Comparison of ENCODE assay signal across 7 cellular contexts in the genomic region with DNA sequence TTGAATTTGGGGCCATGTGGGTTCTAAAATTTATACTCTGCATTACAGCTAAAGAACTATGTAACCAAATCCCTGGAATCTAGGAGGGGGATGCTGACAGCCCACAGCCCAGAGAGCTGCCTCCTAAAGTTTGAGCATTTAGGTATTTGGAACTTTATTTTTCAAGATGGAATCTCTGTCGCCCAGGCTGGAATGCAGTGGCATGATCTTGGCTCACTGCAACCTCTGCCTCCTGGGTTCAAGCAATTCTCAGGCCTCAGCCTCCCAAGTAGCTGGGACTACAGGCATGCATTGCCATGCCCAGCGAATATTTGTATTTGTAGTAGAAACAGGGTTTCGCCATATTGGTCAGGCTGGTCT. TPM values are rescaled to one million over a fixed set of nuclear protein-coding genes. Genes with fewer than 3 reads are reported as not detected.
DNase-seq lines count a peak whose midpoint lies in the region; ATAC-seq, FAIRE-seq and TF ChIP-seq lines count a peak whose summit lies in the region.
"Not testable (repeated sequence)": the region's sequence is repeated elsewhere in the genome, so short reads cannot be mapped to it uniquely, and the experiment has no call there.

No MANE protein-coding gene starts in this region.

- intact Hi-C loops in MCF 10A (cut with micrococcal nuclease): loop anchor here (1.0 kb wide), 1 partner anchor 151 kb away; no protein-coding TSS in a partner anchor

- not testable (repeated sequence) for H3K36me3 ChIP-seq in ACC112 (ENCODE audit: insufficient read depth, low read length); CD8-positive, alpha-beta memory T cell (ENCODE audit: insufficient read depth, low read length); Karpas-422 (ENCODE audit: insufficient read depth, low read length); keratinocyte (ENCODE audit: control insufficient read depth in 2 of 2, extremely low read depth in 1 of 2, insufficient read depth in 2 of 2, low read length in 2 of 2)

- not testable (repeated sequence) for BruUV-seq in MCF 10A (replicated peaks; lab: Mats Ljungman, UMichigan)

- peaks cover 0 to 13% (median 6%) of the 10 kb centered on the region in 3 donors for H3K36me3 Mint-ChIP-seq in CD8-positive, alpha-beta memory T cell
- peaks cover 11% of the 10 kb centered on the region for H3K36me3 Mint-ChIP-seq in MCF 10A (ENCODE audit: insufficient read depth, unreplicated experiment)
- H3K36me3 Mint-ChIP-seq in osteocyte (ENCODE audit: unreplicated experiment): not testable (repeated sequence)

- H3K27ac ChIP-seq in ACC112 (ENCODE audit: low read depth, low read length); CD8-positive, alpha-beta memory T cell (ENCODE audit: low read depth, low read length); Karpas-422 (ENCODE audit: low read length); keratinocyte (ENCODE audit: control insufficient read depth, insufficient read depth, low read length): not testable (repeated sequence)

- dilution Hi-C loops in keratinocyte (cut with MboI; ENCODE audit: extremely low pct_ligation_motif_present, low sequenced_read_pairs): loop anchor here (5.0 kb wide), 1 partner anchor 153 kb away; no protein-coding TSS in a partner anchor

- not testable (repeated sequence) for H2AFZ ChIP-seq in ACC112 (ENCODE audit: low read length, unreplicated experiment); keratinocyte (ENCODE audit: control insufficient read depth, low read length)
- H2AFZ ChIP-seq in Karpas-422 (ENCODE audit: low read length): peak overlapping the region; percentile 47; the same call in 1 of the 2 replicates

- not testable (repeated sequence) for DNase-seq in CD8-positive, alpha-beta memory T cell; Karpas-422; MCF 10A (ENCODE audit: unreplicated experiment); keratinocyte (ENCODE audit: low read depth, low spot score)
- peak; percentile 44 for DNase-seq in osteocyte (ENCODE audit: extremely low spot score, unreplicated experiment)

- H3K9me1 ChIP-seq in keratinocyte (ENCODE audit: control insufficient read depth, extremely low read depth, insufficient read depth, low read length): not testable (repeated sequence)

- peak overlapping the region in 5 of 8 donors; percentile 67 to 88 (median 84) for H3K27ac Mint-ChIP-seq in CD8-positive, alpha-beta memory T cell
- H3K27ac Mint-ChIP-seq in MCF 10A (ENCODE audit: low read depth, unreplicated experiment): peak overlapping the region; percentile 69
- H3K27ac Mint-ChIP-seq in osteocyte (ENCODE audit: unreplicated experiment): not testable (repeated sequence)

- peak overlapping the region; percentile 79 for H3K4me2 ChIP-seq in Karpas-422 (ENCODE audit: low read depth, low read length, poor library complexity, severe bottlenecking)
- peak overlapping the region; percentile 53 for H3K4me2 ChIP-seq in keratinocyte (ENCODE audit: control insufficient read depth, extremely low read depth, insufficient read depth, low read depth, low read length)

- H3K9me2 ChIP-seq in Karpas-422 (replicated peaks; ENCODE audit: insufficient read depth, low read length): not testable (repeated sequence)

- not testable (repeated sequence) for FAIRE-seq in keratinocyte (lab: Jason Lieb, UNC)

- TF ChIP-seq CTCF in MCF 10A (IDR thresholded peaks at IDR 0.05; ENCODE audit: unreplicated experiment); keratinocyte (optimal IDR thresholded peaks at IDR 0.05 in 1 of 3, IDR thresholded peaks at IDR 0.05 in 1 of 3, conservative IDR thresholded peaks at IDR 0.05 in 1 of 3; ENCODE audit: extremely low read depth in 1 of 3, insufficient read depth in 2 of 3, low read length in 3 of 3); osteocyte (IDR thresholded peaks at IDR 0.05): not testable (repeated sequence)

- not testable (repeated sequence) for H4K20me1 ChIP-seq in Karpas-422 (ENCODE audit: insufficient read depth, low read depth, low read length); keratinocyte (ENCODE audit: control insufficient read depth, extremely low read depth, insufficient read depth, low read length)

- H3K4me3 ChIP-seq in ACC112 (ENCODE audit: low read depth, low read length) (peak overlapping the region; percentile 73; the same call in 1 of the 2 replicates), Karpas-422 (ENCODE audit: low read length) (peak overlapping the region; percentile 59)
- not testable (repeated sequence) for H3K4me3 ChIP-seq in CD8-positive, alpha-beta memory T cell (ENCODE audit: low read length); keratinocyte (ENCODE audit: control insufficient read depth in 2 of 3, extremely low read depth in 1 of 3, insufficient read depth in 2 of 3, low read depth in 1 of 3, low read length in 3 of 3)

- peak overlapping the region in 3 of 7 donors; percentile 24 to 85 (median 83) for H3K4me3 Mint-ChIP-seq in CD8-positive, alpha-beta memory T cell
- peak overlapping the region; percentile 67 for H3K4me3 Mint-ChIP-seq in MCF 10A (ENCODE audit: unreplicated experiment)
- H3K4me3 Mint-ChIP-seq in osteocyte (ENCODE audit: unreplicated experiment): not testable (repeated sequence)

- POLR2A ChIA-PET in CD8-positive, alpha-beta memory T cell (lab: Charles Lee): not testable (repeated sequence)
- POLR2A ChIA-PET in MCF 10A (lab: Yijun Ruan, JAX): interaction anchor here (0.7 to 2.2 kb wide), 10 partner anchors 10 to 462 kb away, joined by 3 to 13 read pairs (median 4); partner anchors contain the start of genes C15orf40 and RAMAC

- ATAC-seq in SK-N-SH treated with all-trans-retinoic acid at 6 μM for 48 hours: peak; percentile 50

- H3K9ac ChIP-seq in Karpas-422 (ENCODE audit: low read length): peak overlapping the region; percentile 57
- not testable (repeated sequence) for H3K9ac ChIP-seq in keratinocyte (ENCODE audit: control insufficient read depth, extremely low read depth, insufficient read depth, low read length)

- H3K9me3 ChIP-seq in CD8-positive, alpha-beta memory T cell (ENCODE audit: low read length); Karpas-422 (ENCODE audit: low read length); keratinocyte (ENCODE audit: control insufficient read depth, low read depth, low read length): not testable (repeated sequence)

- not testable (repeated sequence) for H3K9me3 Mint-ChIP-seq in CD8-positive, alpha-beta memory T cell; MCF 10A (ENCODE audit: unreplicated experiment); osteocyte (ENCODE audit: unreplicated experiment)

- H3K4me1 Mint-ChIP-seq in CD8-positive, alpha-beta memory T cell: peaks cover 7 to 13% (median 8%) of the 10 kb centered on the region in 3 donors
- H3K4me1 Mint-ChIP-seq in MCF 10A (ENCODE audit: insufficient read depth, unreplicated experiment); osteocyte (ENCODE audit: unreplicated experiment): not testable (repeated sequence)

- not testable (repeated sequence) for H3K4me1 ChIP-seq in ACC112 (ENCODE audit: control insufficient read depth, insufficient read depth, low read length, unreplicated experiment); CD8-positive, alpha-beta memory T cell (ENCODE audit: insufficient read depth, low read length); keratinocyte (ENCODE audit: control insufficient read depth, extremely low read depth, insufficient read depth, low read length)
- H3K4me1 ChIP-seq in Karpas-422 (ENCODE audit: low read length): peaks cover 12% of the 10 kb centered on the region

- not testable (repeated sequence) for H3K79me2 ChIP-seq in ACC112 (ENCODE audit: control insufficient read depth, insufficient read depth, low read length, unreplicated experiment); Karpas-422 (ENCODE audit: low read length); keratinocyte (ENCODE audit: control insufficient read depth, insufficient read depth, low read length)

- H3K27me3 Mint-ChIP-seq in CD8-positive, alpha-beta memory T cell; MCF 10A (ENCODE audit: insufficient read depth, unreplicated experiment); osteocyte (ENCODE audit: unreplicated experiment): not testable (repeated sequence)

- CTCF ChIA-PET in CD8-positive, alpha-beta memory T cell (lab: Charles Lee): interaction anchor here (0.8 to 4.5 kb wide), 5 partner anchors 9 to 469 kb away, joined by 4 to 27 read pairs (median 5); partner anchors contain the start of genes BTBD1, RAMAC and RPS17
- CTCF ChIA-PET in MCF 10A (lab: Yijun Ruan, JAX): interaction anchor here (0.6 to 3.7 kb wide), 23 partner anchors 10 to 469 kb away, joined by 3 to 47 read pairs (median 4); partner anchors contain the start of genes C15orf40 and RAMAC

- not testable (repeated sequence) for H3K27me3 ChIP-seq in ACC112 (ENCODE audit: insufficient read depth, low read length); CD8-positive, alpha-beta memory T cell (ENCODE audit: insufficient read depth, low read length, poor library complexity, severe bottlenecking); Karpas-422 (ENCODE audit: low read length); keratinocyte (ENCODE audit: control insufficient read depth, extremely low read depth, insufficient read depth, low read length)

RNA-seq across cellular contexts. Expression of gene C15orf40, which starts 10.8 kb away (rescaled TPM):
- total RNA-seq in CD8-positive, alpha-beta memory T cell: 10 to 100 TPM; 34.2 to 36.6 TPM
- 58.1 TPM for polyA plus RNA-seq in CD8-positive, alpha-beta memory T cell
- total RNA-seq in Karpas-422 (2014; rRNA removed; shearing (Covaris generic); ENCODE audit: low replicate concordance): 30.4 and 43.9 TPM in 2 replicates
- total RNA-seq in MCF 10A (2022) (38.1 and 39.3 TPM in 2 replicates), osteocyte (22.2 and 24.5 TPM in 2 replicates)
- 26.6 to 28.7 TPM (median 28.6 TPM) in 3 replicates for polyA plus RNA-seq in keratinocyte
- polyA plus RNA-seq in keratinocyte (2011; ENCODE audit: low read depth): 7.1 TPM
- polyA plus RNA-seq in keratinocyte (2011; cell fraction: cytosol; rRNA removed): 15.5 and 21.1 TPM in 2 replicates
- polyA plus RNA-seq in keratinocyte (2011; cell fraction: nucleus; rRNA removed): 8.3 and 9.3 TPM in 2 replicates
- polyA plus RNA-seq in keratinocyte (2012; ENCODE audit: low replicate concordance): 19.2 and 41.8 TPM in 2 replicates
- 4.1 to 6.5 TPM (median 6.0 TPM) in 3 replicates for polyA minus RNA-seq in keratinocyte
- 11.9 TPM for polyA minus RNA-seq in keratinocyte (2011; cell fraction: cytosol; rRNA and poly(A)+ RNA removed)
- polyA minus RNA-seq in keratinocyte (2011; cell fraction: nucleus; rRNA and poly(A)+ RNA removed): 5.1 and 8.0 TPM in 2 replicates

RNA-seq across cellular contexts. Expression of gene RAMAC, which starts 14.6 kb away (rescaled TPM):
- total RNA-seq in CD8-positive, alpha-beta memory T cell: 10 to 100 TPM; 27.7 to 29.6 TPM
- 32.8 TPM for polyA plus RNA-seq in CD8-positive, alpha-beta memory T cell
- 37.5 and 45.9 TPM in 2 replicates for total RNA-seq in Karpas-422 (2014; rRNA removed; shearing (Covaris generic); ENCODE audit: low replicate concordance)
- total RNA-seq in MCF 10A (2022): 21.0 and 25.6 TPM in 2 replicates
- 24.6 to 35.3 TPM (median 27.8 TPM) in 3 replicates for polyA plus RNA-seq in keratinocyte
- polyA plus RNA-seq in keratinocyte (2011; ENCODE audit: low read depth): 31.5 TPM
- polyA plus RNA-seq in keratinocyte (2011; cell fraction: cytosol; rRNA removed): 20.0 and 28.7 TPM in 2 replicates
- 12.0 and 17.1 TPM in 2 replicates for polyA plus RNA-seq in keratinocyte (2011; cell fraction: nucleus; rRNA removed)
- 24.4 and 32.8 TPM in 2 replicates for polyA plus RNA-seq in keratinocyte (2012; ENCODE audit: low replicate concordance)
- polyA minus RNA-seq in keratinocyte: 5.1 to 14.8 TPM (median 13.3 TPM) in 3 replicates
- polyA minus RNA-seq in keratinocyte (2011; cell fraction: cytosol; rRNA and poly(A)+ RNA removed): 13.4 TPM
- polyA minus RNA-seq in keratinocyte (2011; cell fraction: nucleus; rRNA and poly(A)+ RNA removed): 5.1 and 6.8 TPM in 2 replicates
- 19.7 and 23.8 TPM in 2 replicates for total RNA-seq in osteocyte

RNA-seq across cellular contexts. Expression of gene HOMER2, which starts 48.1 kb away (rescaled TPM):
- total RNA-seq in CD8-positive, alpha-beta memory T cell: 10 to 100 TPM; 13.6 to 14.1 TPM
- 1.6 TPM for polyA plus RNA-seq in CD8-positive, alpha-beta memory T cell
- total RNA-seq in Karpas-422 (2014; rRNA removed; shearing (Covaris generic); ENCODE audit: low replicate concordance): 30.4 and 48.5 TPM in 2 replicates
- 8.8 and 17.0 TPM in 2 replicates for total RNA-seq in MCF 10A (2022)
- 9.6 to 12.4 TPM (median 11.3 TPM) in 3 replicates for polyA plus RNA-seq in keratinocyte
- 40.2 TPM for polyA plus RNA-seq in keratinocyte (2011; ENCODE audit: low read depth)
- 11.2 and 12.5 TPM in 2 replicates for polyA plus RNA-seq in keratinocyte (2011; cell fraction: cytosol; rRNA removed)
- polyA plus RNA-seq in keratinocyte (2011; cell fraction: nucleus; rRNA removed): 8.8 and 9.0 TPM in 2 replicates
- 10.3 and 15.1 TPM in 2 replicates for polyA plus RNA-seq in keratinocyte (2012; ENCODE audit: low replicate concordance)
- 7.6 to 26.7 TPM (median 8.9 TPM) in 3 replicates for polyA minus RNA-seq in keratinocyte
- polyA minus RNA-seq in keratinocyte (2011; cell fraction: cytosol; rRNA and poly(A)+ RNA removed): 11.7 TPM
- polyA minus RNA-seq in keratinocyte (2011; cell fraction: nucleus; rRNA and poly(A)+ RNA removed): 6.5 and 14.3 TPM in 2 replicates
- 3.2 and 6.3 TPM in 2 replicates for total RNA-seq in osteocyte
